8 cellular contexts compared by ENCODE assay signal in the genomic region with DNA sequence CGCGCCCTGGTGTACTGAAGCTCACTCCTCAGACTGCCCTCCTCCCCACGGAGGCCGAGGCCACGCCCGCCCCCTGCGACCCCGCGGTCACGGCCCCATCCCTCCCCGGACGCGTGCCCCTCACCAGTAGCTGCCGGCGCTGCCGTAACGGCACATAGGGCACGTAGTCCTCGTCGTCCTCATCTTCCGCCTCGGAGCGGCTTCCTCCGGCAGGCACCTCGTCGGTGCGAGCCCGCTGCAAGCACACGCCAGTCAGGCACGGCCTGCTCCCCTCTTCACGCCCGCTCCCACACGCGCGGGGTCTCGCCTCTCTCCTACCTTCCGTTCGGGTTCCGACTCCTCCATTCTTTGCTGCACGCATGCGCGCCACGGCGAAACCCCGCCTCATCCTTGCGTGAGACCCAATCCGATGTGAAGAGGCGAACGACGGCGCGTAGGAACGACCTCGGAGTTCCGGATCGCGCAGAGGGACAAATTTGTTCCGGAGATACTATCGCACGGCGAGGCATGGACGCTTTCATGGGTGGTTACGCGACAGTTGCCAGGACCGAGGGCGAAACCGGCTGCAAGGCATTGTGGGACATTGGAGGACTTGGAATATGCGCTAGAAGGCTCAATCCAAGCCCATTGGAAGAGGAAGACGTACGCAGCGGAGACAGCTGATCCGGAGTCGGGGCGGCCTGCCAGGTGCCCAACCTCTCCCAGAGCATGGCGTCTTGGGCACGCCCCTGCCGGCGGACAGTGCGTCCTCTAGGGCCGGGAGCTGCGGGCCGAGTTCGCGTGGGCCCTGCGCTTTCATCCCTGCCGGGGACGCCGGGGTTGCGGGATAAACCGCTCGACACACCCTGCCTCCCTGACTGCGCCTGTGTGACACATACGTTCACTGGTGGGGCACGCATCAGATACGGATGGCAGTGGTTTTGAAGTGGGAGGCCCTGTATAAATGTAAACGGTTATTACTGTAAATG. TPM values are rescaled to one million over a fixed set of nuclear protein-coding genes. Genes with fewer than 3 reads are reported as not detected.
DNase-seq lines count a peak whose midpoint lies in the region; ATAC-seq and TF ChIP-seq lines count a peak whose summit lies in the region.

A gene (minus strand): TSS at position 361 of the 968 bp plus-strand sequence. CDS start 16 bp downstream, at position 345.

- no peaks in the 10 kb centered on the region for H3K9me3 ChIP-seq in prostate gland

- peaks cover 10 to 11% of the 10 kb centered on the region in 2 donors for H3K36me3 ChIP-seq in prostate gland
- no peaks in the 10 kb centered on the region for H3K36me3 ChIP-seq in urinary bladder (ENCODE audit: insufficient read depth)

- under 1% methylated on average over 60 of the region's 96 CpGs for WGBS in prostate gland
- WGBS in urinary bladder = under 1% methylated on average over 96 of the region's 96 CpGs

- H3K27me3 ChIP-seq in prostate gland (replicated peaks; ENCODE audit: insufficient read depth) = no peaks in the 10 kb centered on the region

- peak; percentile 28 for TF ChIP-seq POLR2A in prostate gland (IDR thresholded peaks at IDR 0.05)

- peak in 3 of 4 experiments; percentile 19 to 48 (median 38) for TF ChIP-seq CTCF in prostate gland (IDR thresholded peaks at IDR 0.05)

- H3K4me3 ChIP-seq in prostate gland (peak within 1 kb of the TSS; percentile 49 to 81), urinary bladder (ENCODE audit: low read depth, low read length) (peak within 1 kb of the TSS; percentile 92)

- peak within 1 kb of the TSS; percentile 78 to 82 for H3K27ac ChIP-seq in prostate gland
- peak within 1 kb of the TSS; percentile 82 for H3K27ac ChIP-seq in urinary bladder (ENCODE audit: low read depth)

- H3K4me1 ChIP-seq in prostate gland (replicated peaks) (peaks cover 5% of the 10 kb centered on the region), urinary bladder (ENCODE audit: insufficient read depth) (no peaks in the 10 kb centered on the region)

- ATAC-seq in GM18498 (IDR thresholded peaks at IDR 0.05; ENCODE audit: unreplicated experiment) (peak; percentile 79), HG02885 (IDR thresholded peaks at IDR 0.05; ENCODE audit: poor library complexity, unreplicated experiment) (peak; percentile 82), left ventricle myocardium superior (peak; percentile 95)

- DNase-seq in NCI-H187 treated with DMSO at 0.1 percent for 48 hours (lab: John Stamatoyannopoulos, UW) = peak; percentile 82
- peak; percentile 84 to 99 (median 97) for DNase-seq in anterior cingulate cortex (lab: John Stamatoyannopoulos, UW)
- DNase-seq in left ventricle myocardium superior = peak; percentile 97
- DNase-seq in prostate gland (ENCODE audit: low spot score) = peak; percentile 98

- intact Hi-C loops in T-helper 2 cell treated with Interferon-gamma antibody and Interleukin-4, amounts not matched to agents 100 ng/mL and 5 ng/mL, for 36 hours (cut with micrococcal nuclease) = loop anchor here (1.0 to 5.0 kb wide), 4 partner anchors 20 to 160 kb away; a partner anchor contains a TSS
- intact Hi-C loops in left ventricle myocardium superior (cut with micrococcal nuclease) (no loop called here), prostate gland (cut with DNase I) (no loop called here)

RNA-seq across cellular contexts. Expression of the gene that starts here (rescaled TPM):
- 116 and 120 TPM in 2 replicates for total RNA-seq in T-helper 2 cell treated with Interferon-gamma antibody and Interleukin-4, amounts not matched to agents 100 ng/mL and 5 ng/mL, for 36 hours
- 29.8 TPM for total RNA-seq in left ventricle myocardium superior
- 100 to 1,000 TPM; 126 to 139 TPM for total RNA-seq in prostate gland
- 27.4 TPM for total RNA-seq in urinary bladder
- 65.6 TPM for polyA plus RNA-seq in urinary bladder

Comparison
In these comparisons a context has a peak if more than half of its experiments do, and no peak if none do; other contexts are left out.
1. Peak in every context shown above with its lines: DNase-seq, ATAC-seq, H3K4me3 ChIP-seq and H3K27ac ChIP-seq.